ENCODE assay signal across 8 cellular contexts in the genomic region with DNA sequence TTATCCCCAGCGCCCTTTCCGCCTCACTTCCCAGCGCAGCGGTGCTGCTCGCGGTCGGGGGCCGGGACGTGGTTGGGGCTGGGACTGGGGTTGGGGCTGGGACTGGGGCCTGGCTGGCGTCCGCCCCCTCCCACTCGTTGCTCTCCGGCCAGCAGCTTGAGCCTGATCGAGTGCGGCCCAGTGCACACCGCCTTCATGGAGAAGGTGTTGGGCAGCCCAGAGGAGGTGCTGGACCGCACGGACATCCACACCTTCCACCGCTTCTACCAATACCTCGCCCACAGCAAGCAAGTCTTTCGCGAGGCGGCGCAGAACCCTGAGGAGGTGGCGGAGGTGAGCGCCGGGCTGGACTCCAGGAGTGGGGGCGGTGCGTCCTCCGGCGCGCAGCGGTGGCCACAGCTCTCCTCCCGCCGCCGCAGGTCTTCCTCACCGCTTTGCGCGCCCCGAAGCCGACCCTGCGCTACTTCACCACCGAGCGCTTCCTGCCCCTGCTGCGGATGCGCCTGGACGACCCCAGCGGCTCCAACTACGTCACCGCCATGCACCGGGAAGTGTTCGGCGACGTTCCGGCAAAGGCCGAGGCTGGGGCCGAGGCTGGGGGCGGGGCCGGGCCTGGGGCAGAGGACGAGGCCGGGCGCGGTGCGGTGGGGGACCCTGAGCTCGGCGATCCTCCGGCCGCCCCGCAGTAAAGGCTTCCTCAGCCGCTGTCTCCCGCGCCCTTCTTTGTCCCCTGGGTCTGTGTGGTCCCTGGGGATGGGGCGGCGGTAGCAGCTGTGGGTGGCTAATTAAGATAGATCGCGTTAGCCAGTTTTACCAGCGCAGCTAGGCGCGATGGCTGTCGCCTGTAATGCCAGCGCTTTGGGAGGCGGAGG.
DNase-seq lines count a peak whose midpoint lies in the region; ATAC-seq lines count a peak whose summit lies in the region.

No MANE protein-coding gene starts in this region.

- DNase-seq in NCI-H524 (lab: John Stamatoyannopoulos, UW) = peak; percentile 47 to 75
- DNase-seq in NCI-H524 treated with DMSO at 0.1 percent for 48 hours (lab: John Stamatoyannopoulos, UW) = no peak
- peak; percentile 49 for DNase-seq in NCI-H2196 treated with DMSO at 0.1 percent for 48 hours (lab: John Stamatoyannopoulos, UW; ENCODE audit: unreplicated experiment)
- peak; percentile 31 to 60 (median 54) for DNase-seq in activated CD4-positive, CD25-positive, alpha-beta regulatory T cell (lab: John Stamatoyannopoulos, UW)
- peak; percentile 72 for DNase-seq in central memory CD4-positive, alpha-beta T cell
- DNase-seq in islet precursor cell = peak; percentile 97
- DNase-seq in smooth muscle cell of the brain vasculature (ENCODE audit: low read depth, low spot score) = peak; percentile 62

- peak; percentile 47 for ATAC-seq in HG03025 (IDR thresholded peaks at IDR 0.05; ENCODE audit: low FRiP score, unreplicated experiment)
